Comparison of ENCODE assay signal across 8 cellular contexts in genomic region chr22:42856865-42857704, GRCh38. TPM values are rescaled to one million over a fixed set of nuclear protein-coding genes. Genes with fewer than 3 reads are reported as not detected.
DNase-seq lines count a peak whose midpoint lies in the region; ATAC-seq and TF ChIP-seq lines count a peak whose summit lies in the region.

A gene with protein sequence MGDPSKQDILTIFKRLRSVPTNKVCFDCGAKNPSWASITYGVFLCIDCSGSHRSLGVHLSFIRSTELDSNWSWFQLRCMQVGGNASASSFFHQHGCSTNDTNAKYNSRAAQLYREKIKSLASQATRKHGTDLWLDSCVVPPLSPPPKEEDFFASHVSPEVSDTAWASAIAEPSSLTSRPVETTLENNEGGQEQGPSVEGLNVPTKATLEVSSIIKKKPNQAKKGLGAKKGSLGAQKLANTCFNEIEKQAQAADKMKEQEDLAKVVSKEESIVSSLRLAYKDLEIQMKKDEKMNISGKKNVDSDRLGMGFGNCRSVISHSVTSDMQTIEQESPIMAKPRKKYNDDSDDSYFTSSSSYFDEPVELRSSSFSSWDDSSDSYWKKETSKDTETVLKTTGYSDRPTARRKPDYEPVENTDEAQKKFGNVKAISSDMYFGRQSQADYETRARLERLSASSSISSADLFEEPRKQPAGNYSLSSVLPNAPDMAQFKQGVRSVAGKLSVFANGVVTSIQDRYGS (minus strand): TSS chr22:42857273. CDS start chr22:42857182, 91 bp downstream.

- H3K4me3 Mint-ChIP-seq in activated CD4-positive, alpha-beta T cell treated with anti-CD3 and anti-CD28 coated beads, Interleukin-2, amount 10 ng/mL, durations not matched to agents 7 days and 5 days = peak within 1 kb of the TSS; percentile 81

- H3K27me3 ChIP-seq in BE2C = no peaks in the 10 kb centered on the region; the same call in 1 of the 2 replicates

- CTCF ChIA-PET in activated CD4-positive, alpha-beta T cell treated with anti-CD3 and anti-CD28 coated beads, Interleukin-2, amount 10 ng/mL, durations not matched to agents 7 days and 5 days (lab: Charles Lee) = interaction anchor here (0.6 to 2.4 kb wide), 5 partner anchors 10 to 289 kb away, joined by 3 to 7 read pairs (median 4); no protein-coding TSS in a partner anchor

- peaks cover 2% of the 10 kb centered on the region for H3K36me3 Mint-ChIP-seq in activated CD4-positive, alpha-beta T cell treated with anti-CD3 and anti-CD28 coated beads, Interleukin-2, amount 10 ng/mL, durations not matched to agents 7 days and 5 days (ENCODE audit: low read depth)

- no peaks in the 10 kb centered on the region for H3K4me1 ChIP-seq in BE2C

- ATAC-seq in HG03460 (IDR thresholded peaks at IDR 0.05; ENCODE audit: unreplicated experiment) = peak; percentile 64
- ATAC-seq in left colon = peak; percentile 93

- peaks cover 3% of the 10 kb centered on the region for H3K9me3 Mint-ChIP-seq in activated CD4-positive, alpha-beta T cell treated with anti-CD3 and anti-CD28 coated beads, Interleukin-2, amount 10 ng/mL, durations not matched to agents 7 days and 5 days

- no peaks in the 10 kb centered on the region for H3K36me3 ChIP-seq in BE2C

- H3K4me3 ChIP-seq in BE2C (ENCODE audit: low read depth, low read length) = peak within 1 kb of the TSS; percentile 84
- peak within 1 kb of the TSS; percentile 88 for H3K4me3 ChIP-seq in coronary artery

- peaks cover 10% of the 10 kb centered on the region for H3K4me1 Mint-ChIP-seq in activated CD4-positive, alpha-beta T cell treated with anti-CD3 and anti-CD28 coated beads, Interleukin-2, amount 10 ng/mL, durations not matched to agents 7 days and 5 days

- peak within 1 kb of the TSS; percentile 91 for H3K27ac Mint-ChIP-seq in activated CD4-positive, alpha-beta T cell treated with anti-CD3 and anti-CD28 coated beads, Interleukin-2, amount 10 ng/mL, durations not matched to agents 7 days and 5 days

- TF ChIP-seq CTCF in BE2C (IDR thresholded peaks at IDR 0.05; ENCODE audit: low read depth, low read length) (no peak), coronary artery (IDR thresholded peaks at IDR 0.05) (no peak)

- H3K27ac ChIP-seq in coronary artery = peak within 1 kb of the TSS; percentile 98

- DNase-seq in BE2C = peak; percentile 97
- DNase-seq in GM19240 (ENCODE audit: insufficient read length, low spot score) = peak; percentile 91
- peak; percentile 97 for DNase-seq in NCI-H69 (lab: John Stamatoyannopoulos, UW)
- peak; percentile 91 for DNase-seq in activated CD4-positive, alpha-beta T cell treated with anti-CD3 and anti-CD28 coated beads, Interleukin-2, amount 10 ng/mL, durations not matched to agents 7 days and 5 days
- DNase-seq in coronary artery (ENCODE audit: low spot score) = peak; percentile 94
- DNase-seq in left colon = peak; percentile 89 to 97
- DNase-seq in stimulated activated CD4-positive, alpha-beta T cell treated with anti-CD3 and anti-CD28 coated beads, Interleukin-1b, Interleukin-23, amount 100 ng/mL, for 4 hours (ENCODE audit: low read depth in 2 of 2) = peak; percentile 95 to 97

- intact Hi-C loops in left colon (cut with DNase I, micrococcal nuclease) = no loop called here

- POLR2A ChIA-PET in activated CD4-positive, alpha-beta T cell treated with anti-CD3 and anti-CD28 coated beads, Interleukin-2, amount 10 ng/mL, durations not matched to agents 7 days and 5 days (lab: Charles Lee) = interaction anchor here (0.6 kb wide), 1 partner anchor 24 kb away, joined by 4 read pairs; no protein-coding TSS in a partner anchor

- H3K27me3 Mint-ChIP-seq in activated CD4-positive, alpha-beta T cell treated with anti-CD3 and anti-CD28 coated beads, Interleukin-2, amount 10 ng/mL, durations not matched to agents 7 days and 5 days = peaks cover 2% of the 10 kb centered on the region

- H3K9me3 ChIP-seq in BE2C = peaks cover 5% of the 10 kb centered on the region; the same call in 1 of the 2 replicates

RNA-seq across cellular contexts. Expression of the gene that starts here (rescaled TPM):
- 14.9 TPM for polyA plus RNA-seq in BE2C (2012; ENCODE audit: insufficient read depth, insufficient read length, low read depth)
- 10 to 100 TPM; 23.9 to 25.5 TPM for total RNA-seq in activated CD4-positive, alpha-beta T cell treated with anti-CD3 and anti-CD28 coated beads, Interleukin-2, amount 10 ng/mL, durations not matched to agents 7 days and 5 days
- total RNA-seq in left colon = 10 to 100 TPM; 36.9 to 42.1 TPM

Comparison
In these comparisons a context has a peak if more than half of its experiments do, and no peak if none do; other contexts are left out.
1. Peak in every context shown above with its lines: DNase-seq, ATAC-seq, H3K4me3 ChIP-seq and H3K27ac ChIP-seq.